In genomic region chr12:51850933-51851244, GRCh38 we compare ENCODE assay signal across 19 cellular contexts. TPM values are rescaled to one million over a fixed set of nuclear protein-coding genes. Genes with fewer than 3 reads are reported as not detected.
"Had no signal": no experiment of that assay in that cellular context is flagged by ENCODE, and none has a peak within 500 bp of the region (broad histone marks: within the 10 kb centered on the region; RNA-seq: fewer than 3 reads in every experiment).

No MANE protein-coding gene starts in this region.

- H3K27ac Mint-ChIP-seq: activated CD4-positive, alpha-beta memory T cell treated with anti-CD3 and anti-CD28 coated beads, Interleukin-2, amount 10 ng/mL, durations not matched to agents 7 days and 5 days; stimulated activated memory B cell treated with anti-CD40 and anti-IgM and Interleukin-4, amounts not matched to agents 10 μg/mL and 1 μg/mL and 100 μg/mL, for 72 hours; WTC11 had no signal

- H3K36me3 Mint-ChIP-seq: activated naive CD8-positive, alpha-beta T cell; stimulated activated memory B cell treated with anti-CD40 and anti-IgM and Interleukin-4, amounts not matched to agents 10 μg/mL and 1 μg/mL and 100 μg/mL, for 72 hours; WTC11 had no signal

- H3K4me3 Mint-ChIP-seq: activated CD4-positive, alpha-beta memory T cell treated with anti-CD3 and anti-CD28 coated beads, Interleukin-2, amount 10 ng/mL, durations not matched to agents 7 days and 5 days; activated naive CD8-positive, alpha-beta T cell; activated T-cell treated with anti-CD3 and anti-CD28 coated beads, Interleukin-2, amount 50 U/mL, for 4 hours; stimulated activated memory B cell treated with anti-CD40 and anti-IgM and Interleukin-4, amounts not matched to agents 10 μg/mL and 1 μg/mL and 100 μg/mL, for 72 hours; WTC11 had no signal

- H3K4me3 ChIP-seq: body of pancreas, colonic mucosa, left lung, pancreas had no signal

- H3K36me3 ChIP-seq: colonic mucosa, left lung, pancreas had no signal

- H3K27ac ChIP-seq: body of pancreas, colonic mucosa, pancreas had no signal

- H3K9me3 Mint-ChIP-seq: activated CD4-positive, alpha-beta memory T cell treated with anti-CD3 and anti-CD28 coated beads, Interleukin-2, amount 10 ng/mL, durations not matched to agents 7 days and 5 days; activated T-cell treated with anti-CD3 and anti-CD28 coated beads, Interleukin-2, amount 50 U/mL, for 4 hours; stimulated activated memory B cell treated with anti-CD40 and anti-IgM and Interleukin-4, amounts not matched to agents 10 μg/mL and 1 μg/mL and 100 μg/mL, for 72 hours; WTC11 had no signal

- DNase-seq: activated CD4-positive, alpha-beta memory T cell treated with anti-CD3 and anti-CD28 coated beads, Interleukin-2, amount 10 ng/mL, durations not matched to agents 7 days and 5 days; activated CD4-positive, alpha-beta T cell treated with anti-CD3 and anti-CD28 coated beads for 4 hours; activated gamma-delta T cell; activated T-cell treated with anti-CD3 and anti-CD28 coated beads, Interleukin-2, amount 50 U/mL, for 4 hours; amniotic stem cell; body of pancreas; central memory CD4-positive, alpha-beta T cell; colonic mucosa; foreskin fibroblast; glutamatergic neuron; left lung; pancreas; stimulated activated CD4-positive, alpha-beta T cell treated with anti-CD3 and anti-CD28 coated beads, Interleukin-12 subunit alpha, Interleukin-12 subunit beta, amount 100 ng/mL, for 4 hours; T-helper 2 cell had no signal

- H3K9me3 ChIP-seq: body of pancreas, colonic mucosa, left lung, pancreas had no signal

RNA-seq across cellular contexts. Expression of gene ANKRD33, which starts 37.0 kb away (rescaled TPM):
- total RNA-seq: activated CD4-positive, alpha-beta memory T cell treated with anti-CD3 and anti-CD28 coated beads, Interleukin-2, amount 10 ng/mL, durations not matched to agents 7 days and 5 days; activated T-cell treated with anti-CD3 and anti-CD28 coated beads, Interleukin-2, amount 50 U/mL, for 4 hours; body of pancreas; colonic mucosa; left lung; mesenteric fat pad; pancreas had no signal
- polyA plus RNA-seq: neural cell, pancreas had no signal

RNA-seq across cellular contexts. Expression of gene ACVRL1, which starts 56.4 kb away (rescaled TPM):
- total RNA-seq: activated CD4-positive, alpha-beta memory T cell treated with anti-CD3 and anti-CD28 coated beads, Interleukin-2, amount 10 ng/mL, durations not matched to agents 7 days and 5 days had no signal
- polyA plus RNA-seq: neural cell had no signal
